13 cellular contexts compared by ENCODE assay signal in genomic region chr17:30920282-30920681, GRCh38. TPM values are rescaled to one million over a fixed set of nuclear protein-coding genes. Genes with fewer than 3 reads are reported as not detected.
DNase-seq lines count a peak whose midpoint lies in the region; ATAC-seq lines count a peak whose summit lies in the region.
"Had no signal": no experiment of that assay in that cellular context is flagged by ENCODE, and none has a peak within 500 bp of the region (broad histone marks: within the 10 kb centered on the region; RNA-seq: fewer than 3 reads in every experiment).

No MANE protein-coding gene starts in this region.

- DNase-seq in NCI-H82 (lab: John Stamatoyannopoulos, UW) (peak; percentile 13), NCI-H82 treated with DMSO at 0.1 percent for 48 hours (lab: John Stamatoyannopoulos, UW; ENCODE audit: unreplicated experiment) (no peak), SK-N-DZ (ENCODE audit: low spot score) (peak; percentile 37), left ventricle myocardium superior (peak; percentile 32), putamen (ENCODE audit: low spot score) (peak; percentile 7), epidermal melanocyte (ENCODE audit: insufficient read length, low spot score) (no peak)
- no peak for DNase-seq in activated T-cell treated with anti-CD3 and anti-CD28 coated beads, Interleukin-2, amount 50 U/mL, for 48 hours
- DNase-seq: 8988T; activated naive CD4-positive, alpha-beta T cell treated with Interleukin-2 at 50 U/mL for 16 hours; hippocampal formation; MV-4-11; occipital lobe had no signal

- ATAC-seq in left ventricle myocardium superior = peak; percentile 41
- no peak for ATAC-seq in HG02970 (IDR thresholded peaks at IDR 0.05; ENCODE audit: low FRiP score, unreplicated experiment)

- intact Hi-C loops in left ventricle myocardium superior (cut with micrococcal nuclease) = no loop called here

RNA-seq across cellular contexts. Expression of gene ADAP2, which starts 1.5 kb away (rescaled TPM):
- polyA plus RNA-seq in SK-N-DZ (2014; cell fraction: cytosol; rRNA removed) = not detected in 2 replicates
- polyA plus RNA-seq in SK-N-DZ (2014; cell fraction: nucleus; rRNA removed) = 5.6 TPM in 1 of 2 replicates, not detected in the other
- total RNA-seq in left ventricle myocardium superior = 8.0 TPM

RNA-seq across cellular contexts. Expression of gene TEFM, which starts 14.2 kb away (rescaled TPM):
- 15.1 and 17.3 TPM in 2 replicates for polyA plus RNA-seq in SK-N-DZ (2014; cell fraction: cytosol; rRNA removed)
- 28.9 and 49.4 TPM in 2 replicates for polyA plus RNA-seq in SK-N-DZ (2014; cell fraction: nucleus; rRNA removed)
- 14.2 TPM for total RNA-seq in left ventricle myocardium superior

RNA-seq across cellular contexts. Expression of gene RNF135, which starts 50.6 kb away (rescaled TPM):
- polyA plus RNA-seq in SK-N-DZ (2014; cell fraction: cytosol; rRNA removed) = 0.16 TPM in 1 of 2 replicates, not detected in the other
- polyA plus RNA-seq in SK-N-DZ (2014; cell fraction: nucleus; rRNA removed) = not detected in 2 replicates
- 4.1 TPM for total RNA-seq in left ventricle myocardium superior

Comparison
In these comparisons a context has a peak if more than half of its experiments do, and no peak if none do; other contexts are left out.
1. DNase-seq: peak in NCI-H82 (single experiment), SK-N-DZ (single experiment), left ventricle myocardium superior (single experiment) and putamen (single experiment); none in NCI-H82 treated with DMSO at 0.1 percent for 48 hours (single experiment), activated T-cell treated with anti-CD3 and anti-CD28 coated beads, Interleukin-2, amount 50 U/mL, for 48 hours (0 of 2) and epidermal melanocyte (single experiment).